ENCODE assay signal across 8 cellular contexts in the genomic region with DNA sequence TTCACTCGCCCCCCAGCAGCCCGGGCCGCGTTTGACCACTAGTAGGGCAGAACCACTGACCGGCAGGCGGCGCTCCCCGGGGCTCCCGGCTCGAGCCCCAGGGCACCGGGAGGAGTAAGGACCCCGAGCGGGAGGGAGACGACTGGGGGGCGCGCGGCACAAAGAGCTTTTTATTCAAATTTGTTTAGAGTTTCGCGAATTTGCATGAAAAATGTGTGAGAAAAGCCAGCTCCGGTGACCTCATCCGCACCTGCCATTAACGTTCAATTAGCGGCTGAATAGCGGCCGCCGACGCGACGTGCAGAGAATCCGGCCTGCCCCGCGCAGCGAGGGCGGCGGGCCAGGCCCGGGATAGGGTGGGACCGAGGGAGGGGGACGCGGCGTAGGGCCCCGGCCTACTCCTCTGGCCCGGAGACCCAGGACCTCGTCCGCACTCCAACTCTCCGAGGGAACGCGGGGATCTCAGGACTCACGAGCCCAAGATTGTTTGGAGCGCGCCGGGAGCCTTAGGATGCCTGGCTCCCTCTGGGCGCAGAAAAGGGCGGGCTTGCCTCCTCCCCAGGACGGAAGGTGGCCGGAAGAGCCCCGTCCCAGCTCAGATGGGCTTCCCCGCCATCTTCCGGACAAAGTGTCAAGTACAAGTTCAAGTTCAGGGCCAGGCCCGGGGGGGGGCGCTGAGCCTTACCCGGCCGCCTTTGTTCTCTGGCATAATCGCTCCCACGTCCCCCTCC.
DNase-seq lines count a peak whose midpoint lies in the region; ATAC-seq and TF ChIP-seq lines count a peak whose summit lies in the region.

No MANE protein-coding gene starts in this region.

- H3K4me1 ChIP-seq in ACC112 (ENCODE audit: control insufficient read depth, insufficient read depth, low read length, unreplicated experiment) (peaks cover 14% of the 10 kb centered on the region), left ventricle myocardium inferior (peaks cover 15% of the 10 kb centered on the region), skeletal muscle satellite cell (ENCODE audit: control insufficient read depth, insufficient read depth, low read length) (peaks cover 8% of the 10 kb centered on the region)

- CTCF ChIA-PET in activated naive CD4-positive, alpha-beta T cell treated with anti-CD3 and anti-CD28 coated beads, Interleukin-2, amount 10 ng/mL, durations not matched to agents 7 days and 5 days (lab: Charles Lee): interaction anchor here (0.6 to 3.0 kb wide), 2 partner anchors 25 to 41 kb away, joined by 5 to 18 read pairs; no protein-coding TSS in a partner anchor

- no peak overlapping the region for H3K27ac ChIP-seq in ACC112 (ENCODE audit: low read depth, low read length)
- H3K27ac ChIP-seq in left ventricle myocardium inferior (replicated peaks): no peak overlapping the region

- no peak overlapping the region for H3K9ac ChIP-seq in skeletal muscle satellite cell (ENCODE audit: low read depth, low read length)

- intact Hi-C loops in left ventricle myocardium inferior (cut with micrococcal nuclease): no loop called here

- H3K4me3 Mint-ChIP-seq in activated naive CD4-positive, alpha-beta T cell treated with anti-CD3 and anti-CD28 coated beads, Interleukin-2, amount 10 ng/mL, durations not matched to agents 7 days and 5 days: peak overlapping the region; percentile 67

- peak overlapping the region; percentile 77 for H3K4me2 ChIP-seq in skeletal muscle satellite cell (ENCODE audit: low read length)

- TF ChIP-seq CTCF in GM12873 (IDR thresholded peaks at IDR 0.05; ENCODE audit: insufficient read depth, low read depth, low read length, missing control alignments) (peak; percentile 63), left ventricle myocardium inferior (IDR thresholded peaks at IDR 0.05; ENCODE audit: borderline replicate concordance) (peak; percentile 8)

- H3K4me3 ChIP-seq in ACC112 (ENCODE audit: low read depth, low read length) (peak overlapping the region; percentile 77), left ventricle myocardium inferior (peak overlapping the region; percentile 57), skeletal muscle satellite cell (ENCODE audit: low read length) (peak overlapping the region; percentile 57)

- ATAC-seq in HG02798 (IDR thresholded peaks at IDR 0.05; ENCODE audit: poor library complexity, unreplicated experiment) (peak; percentile 66), GM19328 (IDR thresholded peaks at IDR 0.05; ENCODE audit: unreplicated experiment) (no peak)

- H3K4me1 Mint-ChIP-seq in activated naive CD4-positive, alpha-beta T cell treated with anti-CD3 and anti-CD28 coated beads, Interleukin-2, amount 10 ng/mL, durations not matched to agents 7 days and 5 days: peaks cover 22% of the 10 kb centered on the region

- H3K36me3 Mint-ChIP-seq in activated naive CD4-positive, alpha-beta T cell treated with anti-CD3 and anti-CD28 coated beads, Interleukin-2, amount 10 ng/mL, durations not matched to agents 7 days and 5 days: no peaks in the 10 kb centered on the region

- H3K79me2 ChIP-seq in ACC112 (ENCODE audit: control insufficient read depth, insufficient read depth, low read length, unreplicated experiment): no peaks in the 10 kb centered on the region

- peaks cover 93% of the 10 kb centered on the region for H3K27me3 Mint-ChIP-seq in activated naive CD4-positive, alpha-beta T cell treated with anti-CD3 and anti-CD28 coated beads, Interleukin-2, amount 10 ng/mL, durations not matched to agents 7 days and 5 days

- H3K9me3 ChIP-seq in left ventricle myocardium inferior (replicated peaks) (no peaks in the 10 kb centered on the region), skeletal muscle satellite cell (replicated peaks; ENCODE audit: low read length) (no peaks in the 10 kb centered on the region)

- H2AFZ ChIP-seq in ACC112 (ENCODE audit: low read length, unreplicated experiment): peak overlapping the region; percentile 79

- H3K36me3 ChIP-seq in ACC112 (ENCODE audit: insufficient read depth, low read length) (no peaks in the 10 kb centered on the region), left ventricle myocardium inferior (no peaks in the 10 kb centered on the region), skeletal muscle satellite cell (ENCODE audit: insufficient read depth, low read length) (no peaks in the 10 kb centered on the region)

- peak; percentile 12 for DNase-seq in NCI-H2196 treated with DMSO at 0.1 percent for 48 hours (lab: John Stamatoyannopoulos, UW; ENCODE audit: unreplicated experiment)
- peak; percentile 49 for DNase-seq in activated naive CD4-positive, alpha-beta T cell treated with anti-CD3 and anti-CD28 coated beads, Interleukin-2, amount 10 ng/mL, durations not matched to agents 7 days and 5 days
- DNase-seq in left ventricle myocardium inferior: no peak

- H3K27ac Mint-ChIP-seq in activated naive CD4-positive, alpha-beta T cell treated with anti-CD3 and anti-CD28 coated beads, Interleukin-2, amount 10 ng/mL, durations not matched to agents 7 days and 5 days: no peak overlapping the region

- no peaks in the 10 kb centered on the region for H3K9me3 Mint-ChIP-seq in activated naive CD4-positive, alpha-beta T cell treated with anti-CD3 and anti-CD28 coated beads, Interleukin-2, amount 10 ng/mL, durations not matched to agents 7 days and 5 days

- peaks cover 19% of the 10 kb centered on the region for H3K27me3 ChIP-seq in ACC112 (ENCODE audit: insufficient read depth, low read length)
- H3K27me3 ChIP-seq in left ventricle myocardium inferior (ENCODE audit: low read depth): peaks cover 100% of the 10 kb centered on the region
- peaks cover 95% of the 10 kb centered on the region for H3K27me3 ChIP-seq in skeletal muscle satellite cell (ENCODE audit: control insufficient read depth, insufficient read depth, low read length)
